ENCODE assay signal across 13 cellular contexts in genomic region chrX:116284383-116284782, GRCh38.
A peak's percentile ranks its signal among the peaks of the same experiment; 100 is the strongest.
DNase-seq lines count a peak whose midpoint lies in the region; ATAC-seq and TF ChIP-seq lines count a peak whose summit lies in the region.
"Had no signal": no experiment of that assay in that cellular context is flagged by ENCODE, and none has a peak within 500 bp of the region (broad histone marks: within the 10 kb centered on the region; RNA-seq: fewer than 3 reads in every experiment).

No MANE protein-coding gene starts in this region.

- CTCF ChIA-PET in naive thymus-derived CD4-positive, alpha-beta T cell (lab: Charles Lee), result no interaction called here

- H3K4me3 ChIP-seq in GM23338, result no peak overlapping the region
- no peak overlapping the region for H3K4me3 ChIP-seq in choroid plexus epithelial cell (ENCODE audit: low read depth, low read length)
- H3K4me3 ChIP-seq in naive thymus-derived CD4-positive, alpha-beta T cell (ENCODE audit: low read length), result no peak overlapping the region
- H3K4me3 ChIP-seq: K562 had no signal

- no peaks in the 10 kb centered on the region for H3K27me3 ChIP-seq in GM23338 (ENCODE audit: insufficient read depth)
- H3K27me3 ChIP-seq in naive thymus-derived CD4-positive, alpha-beta T cell (ENCODE audit: control insufficient read depth in 2 of 2, insufficient read depth in 2 of 2, low read length in 2 of 2), result no peaks in the 10 kb centered on the region

- no peak for ATAC-seq in GM23338
- no peak for ATAC-seq in naive thymus-derived CD4-positive, alpha-beta T cell
- ATAC-seq: K562 had no signal

- H3K9me3 Mint-ChIP-seq in GM23338 (peaks cover 4% of the 10 kb centered on the region; the same call in 1 of the 3 replicates), mesothelial cell of epicardium (no peaks in the 10 kb centered on the region)
- H3K9me3 Mint-ChIP-seq in naive thymus-derived CD4-positive, alpha-beta T cell, result peaks cover 0 to 4% (median 0%) of the 10 kb centered on the region in 11 donors

- no peaks in the 10 kb centered on the region for H3K27me3 Mint-ChIP-seq in GM23338 (ENCODE audit: insufficient read depth, low read depth, poor library complexity)
- H3K27me3 Mint-ChIP-seq in mesothelial cell of epicardium (ENCODE audit: low read depth), result no peaks in the 10 kb centered on the region
- H3K27me3 Mint-ChIP-seq in naive thymus-derived CD4-positive, alpha-beta T cell, result no peaks in the 10 kb centered on the region
- H3K27me3 Mint-ChIP-seq: CD4-positive, alpha-beta T cell had no signal

- H3K36me3 Mint-ChIP-seq in GM23338 (ENCODE audit: low read depth) (no peaks in the 10 kb centered on the region; the same call in 2 of the 3 replicates), mesothelial cell of epicardium (no peaks in the 10 kb centered on the region)
- no peaks in the 10 kb centered on the region for H3K36me3 Mint-ChIP-seq in naive thymus-derived CD4-positive, alpha-beta T cell

- no peaks in the 10 kb centered on the region for H3K36me3 ChIP-seq in GM23338 (ENCODE audit: insufficient read depth)
- H3K36me3 ChIP-seq in naive thymus-derived CD4-positive, alpha-beta T cell (ENCODE audit: control insufficient read depth in 2 of 3, insufficient read depth in 3 of 3, low read length in 3 of 3), result no peaks in the 10 kb centered on the region

- H3F3A ChIP-seq in GM23338 (replicated peaks; ENCODE audit: low read depth), result no peaks in the 10 kb centered on the region

- H3K27ac Mint-ChIP-seq in GM23338 (peak overlapping the region; percentile 32; the same call in 1 of the 2 replicates), mesothelial cell of epicardium (peak overlapping the region; percentile 76)
- peak overlapping the region in 1 of 9 donors; percentile 85 for H3K27ac Mint-ChIP-seq in naive thymus-derived CD4-positive, alpha-beta T cell
- H3K27ac Mint-ChIP-seq: CD4-positive, alpha-beta T cell had no signal

- H3K4me2 ChIP-seq in GM23338, result no peak overlapping the region

- no peak overlapping the region for H3K27ac ChIP-seq in GM23338 (ENCODE audit: low read depth)
- H3K27ac ChIP-seq in naive thymus-derived CD4-positive, alpha-beta T cell (ENCODE audit: low read depth, low read length), result no peak overlapping the region

- no peaks in the 10 kb centered on the region for H3K9me2 ChIP-seq in GM23338 (ENCODE audit: insufficient read depth)

- H3K79me2 ChIP-seq in GM23338 (replicated peaks; ENCODE audit: insufficient read depth), result no peaks in the 10 kb centered on the region

- H3K4me1 Mint-ChIP-seq in GM23338, result peaks cover 6% of the 10 kb centered on the region; the same call in 2 of the 3 replicates
- peaks cover 19% of the 10 kb centered on the region for H3K4me1 Mint-ChIP-seq in mesothelial cell of epicardium
- H3K4me1 Mint-ChIP-seq in naive thymus-derived CD4-positive, alpha-beta T cell, result no peaks in the 10 kb centered on the region

- no peak overlapping the region for H2AFZ ChIP-seq in GM23338

- POLR2A ChIA-PET in naive thymus-derived CD4-positive, alpha-beta T cell (lab: Charles Lee), result no interaction called here

- TF ChIP-seq CTCF in GM23338 (conservative IDR thresholded peaks at IDR 0.05; ENCODE audit: low read depth in 2 of 2) (no peak), choroid plexus epithelial cell (conservative IDR thresholded peaks at IDR 0.05; ENCODE audit: low read depth, low read length) (no peak), mesothelial cell of epicardium (IDR thresholded peaks at IDR 0.05; ENCODE audit: unreplicated experiment) (no peak)

- no peaks in the 10 kb centered on the region for H4K20me1 ChIP-seq in GM23338 (replicated peaks; ENCODE audit: insufficient read depth)

- H3K4me3 Mint-ChIP-seq in GM23338 (no peak overlapping the region), mesothelial cell of epicardium (no peak overlapping the region)
- H3K4me3 Mint-ChIP-seq in naive thymus-derived CD4-positive, alpha-beta T cell, result no peak overlapping the region
- H3K4me3 Mint-ChIP-seq: CD4-positive, alpha-beta T cell had no signal

- no peak for DNase-seq in GM23338 (ENCODE audit: low spot score)
- DNase-seq in NCI-H69 (lab: John Stamatoyannopoulos, UW), result peak; percentile 0
- peak; percentile 12 for DNase-seq in choroid plexus epithelial cell (ENCODE audit: low read depth)
- no peak for DNase-seq in mesothelial cell of epicardium (ENCODE audit: low spot score in 2 of 2, unreplicated experiment in 2 of 2)
- DNase-seq in NCI-H345 (lab: John Stamatoyannopoulos, UW), result no peak
- DNase-seq in naive thymus-derived CD4-positive, alpha-beta T cell, result no peak
- no peak for DNase-seq in DMS79 treated with DMSO at 0.1 percent for 48 hours (lab: John Stamatoyannopoulos, UW)
- DNase-seq: ACHN; CD4-positive, alpha-beta T cell; NCI-H1105; NCI-H1694 treated with DMSO at 0.1 percent for 48 hours; NCI-H510A treated with DMSO at 0.1 percent for 48 hours had no signal

- peaks cover 12% of the 10 kb centered on the region for H3K4me1 ChIP-seq in GM23338 (ENCODE audit: insufficient read depth)
- H3K4me1 ChIP-seq in naive thymus-derived CD4-positive, alpha-beta T cell (ENCODE audit: control insufficient read depth in 2 of 2, insufficient read depth in 2 of 2, low read length in 2 of 2), result no peaks in the 10 kb centered on the region

- H3K9me3 ChIP-seq in naive thymus-derived CD4-positive, alpha-beta T cell (ENCODE audit: control insufficient read depth in 2 of 3, low read length in 3 of 3), result no peaks in the 10 kb centered on the region

- intact Hi-C loops in naive thymus-derived CD4-positive, alpha-beta T cell (cut with micrococcal nuclease), result no loop called here

TF ChIP-seq in GM23338, 12 proteins besides CTCF, POLR2A, EP300 and RAD21 (continues in another document):
- TF ChIP-seq, protein P1, sequence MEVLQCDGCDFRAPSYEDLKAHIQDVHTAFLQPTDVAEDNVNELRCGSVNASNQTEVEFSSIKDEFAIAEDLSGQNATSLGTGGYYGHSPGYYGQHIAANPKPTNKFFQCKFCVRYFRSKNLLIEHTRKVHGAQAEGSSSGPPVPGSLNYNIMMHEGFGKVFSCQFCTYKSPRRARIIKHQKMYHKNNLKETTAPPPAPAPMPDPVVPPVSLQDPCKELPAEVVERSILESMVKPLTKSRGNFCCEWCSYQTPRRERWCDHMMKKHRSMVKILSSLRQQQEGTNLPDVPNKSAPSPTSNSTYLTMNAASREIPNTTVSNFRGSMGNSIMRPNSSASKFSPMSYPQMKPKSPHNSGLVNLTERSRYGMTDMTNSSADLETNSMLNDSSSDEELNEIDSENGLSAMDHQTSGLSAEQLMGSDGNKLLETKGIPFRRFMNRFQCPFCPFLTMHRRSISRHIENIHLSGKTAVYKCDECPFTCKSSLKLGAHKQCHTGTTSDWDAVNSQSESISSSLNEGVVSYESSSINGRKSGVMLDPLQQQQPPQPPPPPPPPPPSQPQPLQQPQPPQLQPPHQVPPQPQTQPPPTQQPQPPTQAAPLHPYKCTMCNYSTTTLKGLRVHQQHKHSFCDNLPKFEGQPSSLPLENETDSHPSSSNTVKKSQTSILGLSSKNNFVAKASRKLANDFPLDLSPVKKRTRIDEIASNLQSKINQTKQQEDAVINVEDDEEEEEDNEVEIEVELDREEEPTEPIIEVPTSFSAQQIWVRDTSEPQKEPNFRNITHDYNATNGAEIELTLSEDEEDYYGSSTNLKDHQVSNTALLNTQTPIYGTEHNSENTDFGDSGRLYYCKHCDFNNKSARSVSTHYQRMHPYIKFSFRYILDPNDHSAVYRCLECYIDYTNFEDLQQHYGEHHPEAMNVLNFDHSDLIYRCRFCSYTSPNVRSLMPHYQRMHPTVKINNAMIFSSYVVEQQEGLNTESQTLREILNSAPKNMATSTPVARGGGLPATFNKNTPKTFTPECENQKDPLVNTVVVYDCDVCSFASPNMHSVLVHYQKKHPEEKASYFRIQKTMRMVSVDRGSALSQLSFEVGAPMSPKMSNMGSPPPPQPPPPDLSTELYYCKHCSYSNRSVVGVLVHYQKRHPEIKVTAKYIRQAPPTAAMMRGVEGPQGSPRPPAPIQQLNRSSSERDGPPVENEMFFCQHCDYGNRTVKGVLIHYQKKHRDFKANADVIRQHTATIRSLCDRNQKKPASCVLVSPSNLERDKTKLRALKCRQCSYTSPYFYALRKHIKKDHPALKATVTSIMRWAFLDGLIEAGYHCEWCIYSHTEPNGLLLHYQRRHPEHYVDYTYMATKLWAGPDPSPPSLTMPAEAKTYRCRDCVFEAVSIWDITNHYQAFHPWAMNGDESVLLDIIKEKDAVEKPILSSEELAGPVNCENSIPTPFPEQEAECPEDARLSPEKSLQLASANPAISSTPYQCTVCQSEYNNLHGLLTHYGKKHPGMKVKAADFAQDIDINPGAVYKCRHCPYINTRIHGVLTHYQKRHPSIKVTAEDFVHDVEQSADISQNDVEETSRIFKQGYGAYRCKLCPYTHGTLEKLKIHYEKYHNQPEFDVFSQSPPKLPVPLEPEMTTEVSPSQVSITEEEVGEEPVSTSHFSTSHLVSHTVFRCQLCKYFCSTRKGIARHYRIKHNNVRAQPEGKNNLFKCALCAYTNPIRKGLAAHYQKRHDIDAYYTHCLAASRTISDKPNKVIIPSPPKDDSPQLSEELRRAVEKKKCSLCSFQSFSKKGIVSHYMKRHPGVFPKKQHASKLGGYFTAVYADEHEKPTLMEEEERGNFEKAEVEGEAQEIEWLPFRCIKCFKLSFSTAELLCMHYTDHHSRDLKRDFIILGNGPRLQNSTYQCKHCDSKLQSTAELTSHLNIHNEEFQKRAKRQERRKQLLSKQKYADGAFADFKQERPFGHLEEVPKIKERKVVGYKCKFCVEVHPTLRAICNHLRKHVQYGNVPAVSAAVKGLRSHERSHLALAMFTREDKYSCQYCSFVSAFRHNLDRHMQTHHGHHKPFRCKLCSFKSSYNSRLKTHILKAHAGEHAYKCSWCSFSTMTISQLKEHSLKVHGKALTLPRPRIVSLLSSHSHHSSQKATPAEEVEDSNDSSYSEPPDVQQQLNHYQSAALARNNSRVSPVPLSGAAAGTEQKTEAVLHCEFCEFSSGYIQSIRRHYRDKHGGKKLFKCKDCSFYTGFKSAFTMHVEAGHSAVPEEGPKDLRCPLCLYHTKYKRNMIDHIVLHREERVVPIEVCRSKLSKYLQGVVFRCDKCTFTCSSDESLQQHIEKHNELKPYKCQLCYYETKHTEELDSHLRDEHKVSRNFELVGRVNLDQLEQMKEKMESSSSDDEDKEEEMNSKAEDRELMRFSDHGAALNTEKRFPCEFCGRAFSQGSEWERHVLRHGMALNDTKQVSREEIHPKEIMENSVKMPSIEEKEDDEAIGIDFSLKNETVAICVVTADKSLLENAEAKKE (CRISPR knock-in tag; IDR thresholded peaks at IDR 0.05), result no peak
- TF ChIP-seq NANOG (IDR thresholded peaks at IDR 0.05; ENCODE audit: borderline replicate concordance), result no peak
- no peak for TF ChIP-seq CREB1 (CRISPR knock-in tag; IDR thresholded peaks at IDR 0.05; ENCODE audit: low read depth)
- TF ChIP-seq ZNF114 (CRISPR knock-in tag; IDR thresholded peaks at IDR 0.05), result no peak
- TF ChIP-seq STAT1 (IDR thresholded peaks at IDR 0.05; ENCODE audit: unreplicated experiment), result no peak
- no peak for TF ChIP-seq JUNB (IDR thresholded peaks at IDR 0.05; ENCODE audit: unreplicated experiment)

Comparison
In these comparisons a context has a peak if more than half of its experiments do, and no peak if none do; other contexts are left out.
1. DNase-seq: peak in NCI-H69 (single experiment) and choroid plexus epithelial cell (single experiment); none in GM23338 (single experiment), mesothelial cell of epicardium (0 of 2), NCI-H345 (single experiment), naive thymus-derived CD4-positive, alpha-beta T cell (0 of 9) and DMS79 treated with DMSO at 0.1 percent for 48 hours (single experiment).